ENCODE assay signal across 1 cellular context in the genomic region with DNA sequence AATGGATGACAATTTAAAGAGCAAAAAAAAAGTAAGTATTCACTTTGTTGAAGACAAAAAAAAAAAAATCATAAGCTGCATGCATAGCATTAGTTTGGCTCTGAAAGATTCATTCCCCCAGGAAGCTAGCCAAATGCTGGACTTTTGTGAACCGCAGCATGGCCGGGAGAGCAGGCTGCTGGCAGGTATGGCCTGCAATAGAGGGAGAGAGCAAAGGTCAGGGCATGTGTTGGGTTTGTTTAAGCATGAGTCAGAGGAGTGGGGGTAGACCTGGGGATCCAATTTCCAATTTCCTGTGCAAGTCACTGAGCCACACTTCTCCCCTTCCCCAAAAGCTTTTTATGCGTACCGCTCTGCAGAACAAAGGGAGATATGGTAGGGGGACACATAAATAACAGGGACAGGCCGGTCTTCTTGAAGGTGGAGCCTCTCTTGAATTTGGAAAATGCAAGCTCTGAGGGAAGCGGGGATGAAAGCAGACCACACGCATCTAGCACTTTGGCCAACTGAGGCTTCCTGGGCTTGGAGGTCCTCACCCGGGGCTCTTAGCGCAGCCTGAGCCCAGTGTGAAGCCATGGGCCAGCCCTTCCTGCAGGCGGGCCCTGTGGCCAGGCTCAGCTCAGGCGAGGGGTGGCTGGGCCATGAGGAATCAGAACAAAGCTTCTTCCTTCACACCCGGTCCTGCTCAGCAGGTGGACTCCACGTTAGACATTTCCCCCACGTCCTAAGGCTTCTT.
TF ChIP-seq lines count a peak whose summit lies in the region.

No MANE protein-coding gene starts in this region.

TF ChIP-seq in K562, 482 proteins besides CTCF, POLR2A, EP300 and RAD21 (continued from another document and continues in another):
- TF ChIP-seq, protein P1, sequence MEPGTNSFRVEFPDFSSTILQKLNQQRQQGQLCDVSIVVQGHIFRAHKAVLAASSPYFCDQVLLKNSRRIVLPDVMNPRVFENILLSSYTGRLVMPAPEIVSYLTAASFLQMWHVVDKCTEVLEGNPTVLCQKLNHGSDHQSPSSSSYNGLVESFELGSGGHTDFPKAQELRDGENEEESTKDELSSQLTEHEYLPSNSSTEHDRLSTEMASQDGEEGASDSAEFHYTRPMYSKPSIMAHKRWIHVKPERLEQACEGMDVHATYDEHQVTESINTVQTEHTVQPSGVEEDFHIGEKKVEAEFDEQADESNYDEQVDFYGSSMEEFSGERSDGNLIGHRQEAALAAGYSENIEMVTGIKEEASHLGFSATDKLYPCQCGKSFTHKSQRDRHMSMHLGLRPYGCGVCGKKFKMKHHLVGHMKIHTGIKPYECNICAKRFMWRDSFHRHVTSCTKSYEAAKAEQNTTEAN (CRISPR knock-in tag; IDR thresholded peaks at IDR 0.05), result no peak
- no peak for TF ChIP-seq ZNF778 (CRISPR knock-in tag; IDR thresholded peaks at IDR 0.05)
- TF ChIP-seq KDM4B (IDR thresholded peaks at IDR 0.05; ENCODE audit: borderline replicate concordance in 2 of 2, low read depth in 1 of 2), result no peak
- TF ChIP-seq, protein P2, sequence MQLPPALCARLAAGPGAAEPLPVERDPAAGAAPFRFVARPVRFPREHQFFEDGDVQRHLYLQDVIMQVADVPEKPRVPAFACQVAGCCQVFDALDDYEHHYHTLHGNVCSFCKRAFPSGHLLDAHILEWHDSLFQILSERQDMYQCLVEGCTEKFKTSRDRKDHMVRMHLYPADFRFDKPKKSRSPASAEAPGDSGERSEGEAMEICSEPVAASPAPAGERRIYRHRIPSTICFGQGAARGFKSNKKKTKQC (CRISPR knock-in tag; IDR thresholded peaks at IDR 0.05), result peak; percentile 61; the same call in 1 of the 2 replicates
- TF ChIP-seq ZNF175 (CRISPR knock-in tag; IDR thresholded peaks at IDR 0.05; ENCODE audit: low read depth), result peak; percentile 68; the same call in 1 of the 2 replicates
- no peak for TF ChIP-seq ZNF347 (CRISPR knock-in tag; IDR thresholded peaks at IDR 0.05; ENCODE audit: low read depth)
- TF ChIP-seq ZNF143 (CRISPR knock-in tag; IDR thresholded peaks at IDR 0.05), result no peak
- TF ChIP-seq RAD51 (IDR thresholded peaks at IDR 0.05; ENCODE audit: borderline replicate concordance, low read depth), result no peak
- no peak for TF ChIP-seq POLR3G (IDR thresholded peaks at IDR 0.05; ENCODE audit: extremely low read depth, insufficient read length, insufficient replicate concordance)
- peak; percentile 68 for TF ChIP-seq CREM (IDR thresholded peaks at IDR 0.05; ENCODE audit: low read depth)
- TF ChIP-seq RB1 (IDR thresholded peaks at IDR 0.05; ENCODE audit: low read depth), result no peak
- TF ChIP-seq, protein P3, sequence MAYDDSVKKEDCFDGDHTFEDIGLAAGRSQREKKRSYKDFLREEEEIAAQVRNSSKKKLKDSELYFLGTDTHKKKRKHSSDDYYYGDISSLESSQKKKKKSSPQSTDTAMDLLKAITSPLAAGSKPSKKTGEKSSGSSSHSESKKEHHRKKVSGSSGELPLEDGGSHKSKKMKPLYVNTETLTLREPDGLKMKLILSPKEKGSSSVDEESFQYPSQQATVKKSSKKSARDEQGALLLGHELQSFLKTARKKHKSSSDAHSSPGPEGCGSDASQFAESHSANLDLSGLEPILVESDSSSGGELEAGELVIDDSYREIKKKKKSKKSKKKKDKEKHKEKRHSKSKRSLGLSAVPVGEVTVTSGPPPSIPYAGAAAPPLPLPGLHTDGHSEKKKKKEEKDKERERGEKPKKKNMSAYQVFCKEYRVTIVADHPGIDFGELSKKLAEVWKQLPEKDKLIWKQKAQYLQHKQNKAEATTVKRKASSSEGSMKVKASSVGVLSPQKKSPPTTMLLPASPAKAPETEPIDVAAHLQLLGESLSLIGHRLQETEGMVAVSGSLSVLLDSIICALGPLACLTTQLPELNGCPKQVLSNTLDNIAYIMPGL (CRISPR knock-in tag; IDR thresholded peaks at IDR 0.05), result no peak
- no peak for TF ChIP-seq PHB (CRISPR knock-in tag; IDR thresholded peaks at IDR 0.05)
- TF ChIP-seq, protein P4, sequence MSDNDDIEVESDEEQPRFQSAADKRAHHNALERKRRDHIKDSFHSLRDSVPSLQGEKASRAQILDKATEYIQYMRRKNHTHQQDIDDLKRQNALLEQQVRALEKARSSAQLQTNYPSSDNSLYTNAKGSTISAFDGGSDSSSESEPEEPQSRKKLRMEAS (CRISPR knock-in tag; IDR thresholded peaks at IDR 0.05), result peak; percentile 71
- TF ChIP-seq HDAC2 (IDR thresholded peaks at IDR 0.05), result peak; percentile 52
- no peak for TF ChIP-seq ZZZ3 (IDR thresholded peaks at IDR 0.05)
- peak; percentile 39; the same call in 1 of the 2 replicates for TF ChIP-seq ELF1 (tag; IDR thresholded peaks at IDR 0.05)
- TF ChIP-seq OTX1 (CRISPR knock-in tag; IDR thresholded peaks at IDR 0.05), result no peak
- TF ChIP-seq COPS2 (conservative IDR thresholded peaks at IDR 0.05), result no peak
- peak; percentile 71 for TF ChIP-seq ZEB2 (IDR thresholded peaks at IDR 0.05)
- no peak for TF ChIP-seq ZBTB8A (IDR thresholded peaks at IDR 0.05; ENCODE audit: partially characterized antibody)
- TF ChIP-seq, protein P5, sequence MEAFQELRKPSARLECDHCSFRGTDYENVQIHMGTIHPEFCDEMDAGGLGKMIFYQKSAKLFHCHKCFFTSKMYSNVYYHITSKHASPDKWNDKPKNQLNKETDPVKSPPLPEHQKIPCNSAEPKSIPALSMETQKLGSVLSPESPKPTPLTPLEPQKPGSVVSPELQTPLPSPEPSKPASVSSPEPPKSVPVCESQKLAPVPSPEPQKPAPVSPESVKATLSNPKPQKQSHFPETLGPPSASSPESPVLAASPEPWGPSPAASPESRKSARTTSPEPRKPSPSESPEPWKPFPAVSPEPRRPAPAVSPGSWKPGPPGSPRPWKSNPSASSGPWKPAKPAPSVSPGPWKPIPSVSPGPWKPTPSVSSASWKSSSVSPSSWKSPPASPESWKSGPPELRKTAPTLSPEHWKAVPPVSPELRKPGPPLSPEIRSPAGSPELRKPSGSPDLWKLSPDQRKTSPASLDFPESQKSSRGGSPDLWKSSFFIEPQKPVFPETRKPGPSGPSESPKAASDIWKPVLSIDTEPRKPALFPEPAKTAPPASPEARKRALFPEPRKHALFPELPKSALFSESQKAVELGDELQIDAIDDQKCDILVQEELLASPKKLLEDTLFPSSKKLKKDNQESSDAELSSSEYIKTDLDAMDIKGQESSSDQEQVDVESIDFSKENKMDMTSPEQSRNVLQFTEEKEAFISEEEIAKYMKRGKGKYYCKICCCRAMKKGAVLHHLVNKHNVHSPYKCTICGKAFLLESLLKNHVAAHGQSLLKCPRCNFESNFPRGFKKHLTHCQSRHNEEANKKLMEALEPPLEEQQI (IDR thresholded peaks at IDR 0.05), result no peak
- TF ChIP-seq, protein P6, sequence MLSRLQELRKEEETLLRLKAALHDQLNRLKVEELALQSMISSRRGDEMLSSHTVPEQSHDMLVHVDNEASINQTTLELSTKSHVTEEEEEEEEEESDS (CRISPR knock-in tag; IDR thresholded peaks at IDR 0.05), result no peak
- no peak for TF ChIP-seq ZNF830 (CRISPR knock-in tag; IDR thresholded peaks at IDR 0.05)
- no peak for TF ChIP-seq HMGN3 (IDR thresholded peaks at IDR 0.05; ENCODE audit: borderline replicate concordance, extremely low read depth, insufficient read length, low read depth, low read length)
- TF ChIP-seq NCOA4 (IDR thresholded peaks at IDR 0.05; ENCODE audit: partially characterized antibody), result no peak
- no peak for TF ChIP-seq THRAP3 (IDR thresholded peaks at IDR 0.05; ENCODE audit: borderline replicate concordance)
- TF ChIP-seq ASH1L (IDR thresholded peaks at IDR 0.05; ENCODE audit: borderline replicate concordance, low read depth, partially characterized antibody), result no peak
- no peak for TF ChIP-seq POU5F1 (IDR thresholded peaks at IDR 0.05; ENCODE audit: borderline replicate concordance, low read depth, low read length, partially characterized antibody)
- peak; percentile 3 for TF ChIP-seq RBM39 (optimal IDR thresholded peaks at IDR 0.05; ENCODE audit: low read depth, low read length)
- TF ChIP-seq HLTF (IDR thresholded peaks at IDR 0.05), result no peak
- no peak for TF ChIP-seq RBM25 (IDR thresholded peaks at IDR 0.05; ENCODE audit: low read depth, low read length, severe bottlenecking)
- TF ChIP-seq SP2 (IDR thresholded peaks at IDR 0.05; ENCODE audit: extremely low read depth, low read depth, low read length, poor library complexity, severe bottlenecking), result no peak
- no peak for TF ChIP-seq SAFB2 (IDR thresholded peaks at IDR 0.05; ENCODE audit: borderline replicate concordance, low read depth, low read length, severe bottlenecking)
- TF ChIP-seq ZNF121 (CRISPR knock-in tag; conservative IDR thresholded peaks at IDR 0.05), result no peak
- TF ChIP-seq, protein P7, sequence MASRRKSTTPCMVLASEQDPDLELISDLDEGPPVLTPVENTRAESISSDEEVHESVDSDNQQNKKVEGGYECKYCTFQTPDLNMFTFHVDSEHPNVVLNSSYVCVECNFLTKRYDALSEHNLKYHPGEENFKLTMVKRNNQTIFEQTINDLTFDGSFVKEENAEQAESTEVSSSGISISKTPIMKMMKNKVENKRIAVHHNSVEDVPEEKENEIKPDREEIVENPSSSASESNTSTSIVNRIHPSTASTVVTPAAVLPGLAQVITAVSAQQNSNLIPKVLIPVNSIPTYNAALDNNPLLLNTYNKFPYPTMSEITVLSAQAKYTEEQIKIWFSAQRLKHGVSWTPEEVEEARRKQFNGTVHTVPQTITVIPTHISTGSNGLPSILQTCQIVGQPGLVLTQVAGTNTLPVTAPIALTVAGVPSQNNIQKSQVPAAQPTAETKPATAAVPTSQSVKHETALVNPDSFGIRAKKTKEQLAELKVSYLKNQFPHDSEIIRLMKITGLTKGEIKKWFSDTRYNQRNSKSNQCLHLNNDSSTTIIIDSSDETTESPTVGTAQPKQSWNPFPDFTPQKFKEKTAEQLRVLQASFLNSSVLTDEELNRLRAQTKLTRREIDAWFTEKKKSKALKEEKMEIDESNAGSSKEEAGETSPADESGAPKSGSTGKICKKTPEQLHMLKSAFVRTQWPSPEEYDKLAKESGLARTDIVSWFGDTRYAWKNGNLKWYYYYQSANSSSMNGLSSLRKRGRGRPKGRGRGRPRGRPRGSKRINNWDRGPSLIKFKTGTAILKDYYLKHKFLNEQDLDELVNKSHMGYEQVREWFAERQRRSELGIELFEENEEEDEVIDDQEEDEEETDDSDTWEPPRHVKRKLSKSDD (conservative IDR thresholded peaks at IDR 0.05; ENCODE audit: low read length), result no peak
- no peak for TF ChIP-seq ZNF217 (CRISPR knock-in tag; IDR thresholded peaks at IDR 0.05)
- TF ChIP-seq ZFX (CRISPR knock-in tag; IDR thresholded peaks at IDR 0.05), result peak; percentile 46
- TF ChIP-seq BDP1 (IDR thresholded peaks at IDR 0.05; ENCODE audit: insufficient read depth, insufficient read length), result no peak
- no peak for TF ChIP-seq CC2D1A (IDR thresholded peaks at IDR 0.05)
- no peak for TF ChIP-seq HMG20B (CRISPR knock-in tag; IDR thresholded peaks at IDR 0.05)
- no peak for TF ChIP-seq ZNF134 (CRISPR knock-in tag; conservative IDR thresholded peaks at IDR 0.05)
- TF ChIP-seq JUND (IDR thresholded peaks at IDR 0.05; ENCODE audit: borderline replicate concordance, low read depth, low read length), result peak; percentile 99
- peak; percentile 98; the same call in 2 of the 3 replicates for TF ChIP-seq JUND (tag; IDR thresholded peaks at IDR 0.05; ENCODE audit: borderline replicate concordance, low read depth, low read length)
- no peak for TF ChIP-seq RBM15 (IDR thresholded peaks at IDR 0.05; ENCODE audit: insufficient read depth, low read length)
